2 cellular contexts compared by ENCODE assay signal in the genomic region with DNA sequence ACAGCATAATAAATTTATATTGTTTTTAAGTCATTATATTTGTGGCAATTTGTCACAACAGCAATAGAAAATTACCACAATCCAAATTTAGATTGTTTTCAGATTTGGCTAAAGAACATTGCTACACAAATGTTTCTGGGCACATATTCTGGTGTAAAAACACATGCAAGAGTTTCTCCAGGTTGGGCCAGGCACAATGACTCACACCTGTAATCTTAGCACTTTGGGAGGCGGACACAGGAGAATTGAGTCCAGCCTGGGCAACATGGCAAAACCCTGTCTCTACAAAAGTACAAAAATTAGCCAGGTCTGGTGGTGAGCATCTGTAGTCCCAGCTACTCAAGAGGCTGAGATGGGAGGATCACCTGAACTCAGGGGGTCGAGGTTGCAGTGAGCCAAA.
TF ChIP-seq lines count a peak whose summit lies in the region.

No MANE protein-coding gene starts in this region.

TF ChIP-seq in GM12891, 5 proteins besides CTCF, POLR2A, EP300 and RAD21 (continued from another document):
- TF ChIP-seq POLR2AphosphoS5 (IDR thresholded peaks at IDR 0.05; ENCODE audit: low read depth, low read length) (no peak), POU2F2 (IDR thresholded peaks at IDR 0.05; ENCODE audit: low read depth, low read length) (no peak), TAF1 (IDR thresholded peaks at IDR 0.05; ENCODE audit: low read depth, low read length) (no peak)

TF ChIP-seq in HEK293, 187 proteins besides CTCF, POLR2A, EP300 and RAD21 (continued from another document):
- no peak for TF ChIP-seq ZNF18 (tag by site-specific recombination; IDR thresholded peaks at IDR 0.05)
- TF ChIP-seq ZNF548 (tag by site-specific recombination; IDR thresholded peaks at IDR 0.05), result no peak
- TF ChIP-seq, protein P1, sequence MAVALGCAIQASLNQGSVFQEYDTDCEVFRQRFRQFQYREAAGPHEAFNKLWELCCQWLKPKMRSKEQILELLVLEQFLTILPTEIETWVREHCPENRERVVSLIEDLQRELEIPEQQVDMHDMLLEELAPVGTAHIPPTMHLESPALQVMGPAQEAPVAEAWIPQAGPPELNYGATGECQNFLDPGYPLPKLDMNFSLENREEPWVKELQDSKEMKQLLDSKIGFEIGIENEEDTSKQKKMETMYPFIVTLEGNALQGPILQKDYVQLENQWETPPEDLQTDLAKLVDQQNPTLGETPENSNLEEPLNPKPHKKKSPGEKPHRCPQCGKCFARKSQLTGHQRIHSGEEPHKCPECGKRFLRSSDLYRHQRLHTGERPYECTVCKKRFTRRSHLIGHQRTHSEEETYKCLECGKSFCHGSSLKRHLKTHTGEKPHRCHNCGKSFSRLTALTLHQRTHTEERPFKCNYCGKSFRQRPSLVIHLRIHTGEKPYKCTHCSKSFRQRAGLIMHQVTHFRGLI (tag by site-specific recombination; IDR thresholded peaks at IDR 0.05), result peak; percentile 88
